In genomic region chr5:62661126-62661525, GRCh38 we compare ENCODE assay signal across 28 cellular contexts.
"Had no signal": no experiment of that assay in that cellular context is flagged by ENCODE, and none has a peak within 500 bp of the region (broad histone marks: within the 10 kb centered on the region; RNA-seq: fewer than 3 reads in every experiment).

No MANE protein-coding gene starts in this region.

- H3K4me3 Mint-ChIP-seq: activated CD4-positive, alpha-beta T cell treated with anti-CD3 and anti-CD28 coated beads for 36 hours; activated CD4-positive, alpha-beta T cell treated with anti-CD3 and anti-CD28 coated beads, Interleukin-2, amount 10 ng/mL, durations not matched to agents 7 days and 5 days; activated naive CD4-positive, alpha-beta T cell treated with anti-CD3 and anti-CD28 coated beads, Interleukin-2, amount 10 ng/mL, durations not matched to agents 7 days and 5 days; activated naive CD8-positive, alpha-beta T cell; activated naive CD8-positive, alpha-beta T cell treated with anti-CD3 and anti-CD28 coated beads, Interleukin-2, amount 50 U/mL, for 24 hours; activated T-cell treated with anti-CD3 and anti-CD28 coated beads, Interleukin-2, amount 50 U/mL, for 4 hours; brain had no signal

- H3K9me3 ChIP-seq: SJCRH30 had no signal

- H3K27me3 Mint-ChIP-seq: activated CD4-positive, alpha-beta T cell treated with anti-CD3 and anti-CD28 coated beads for 36 hours; activated naive CD4-positive, alpha-beta T cell treated with anti-CD3 and anti-CD28 coated beads, Interleukin-2, amount 10 ng/mL, durations not matched to agents 7 days and 5 days; activated naive CD8-positive, alpha-beta T cell; activated naive CD8-positive, alpha-beta T cell treated with anti-CD3 and anti-CD28 coated beads, Interleukin-2, amount 50 U/mL, for 24 hours had no signal

- ATAC-seq: activated CD4-positive, alpha-beta T cell treated with anti-CD3 and anti-CD28 coated beads for 36 hours; activated CD4-positive, CD25-positive, alpha-beta regulatory T cell treated with anti-CD3 and anti-CD28 coated beads, Interleukin-2, amount 50 U/mL, for 24 hours; activated naive CD8-positive, alpha-beta T cell treated with anti-CD3 and anti-CD28 coated beads, Interleukin-2, amount 50 U/mL, for 24 hours; activated T-cell treated with anti-CD3 and anti-CD28 coated beads, Interleukin-2, amount 50 U/mL, for 4 hours had no signal

- H3K4me1 ChIP-seq: SJCRH30 had no signal

- H3K27me3 ChIP-seq: SJCRH30 had no signal

- H3K27ac ChIP-seq: PC-9, RWPE1, SJCRH30, SK-N-MC had no signal

- H3K36me3 Mint-ChIP-seq: activated naive CD4-positive, alpha-beta T cell treated with anti-CD3 and anti-CD28 coated beads, Interleukin-2, amount 10 ng/mL, durations not matched to agents 7 days and 5 days; activated naive CD8-positive, alpha-beta T cell; brain had no signal

- H3K4me1 Mint-ChIP-seq: activated CD4-positive, alpha-beta T cell treated with anti-CD3 and anti-CD28 coated beads for 36 hours; activated CD4-positive, alpha-beta T cell treated with anti-CD3 and anti-CD28 coated beads, Interleukin-2, amount 10 ng/mL, durations not matched to agents 7 days and 5 days; activated naive CD4-positive, alpha-beta T cell treated with anti-CD3 and anti-CD28 coated beads, Interleukin-2, amount 10 ng/mL, durations not matched to agents 7 days and 5 days; activated naive CD8-positive, alpha-beta T cell treated with anti-CD3 and anti-CD28 coated beads, Interleukin-2, amount 50 U/mL, for 24 hours; brain had no signal

- H3K36me3 ChIP-seq: SJCRH30 had no signal

- H2AFZ ChIP-seq: PC-9 had no signal

- H3K4me3 ChIP-seq: PC-9, SJCRH30, SK-N-MC had no signal

- H3K4me2 ChIP-seq: PC-9 had no signal

- DNase-seq: activated CD4-positive, alpha-beta T cell treated with anti-CD3 and anti-CD28 coated beads for 36 hours; activated CD4-positive, alpha-beta T cell treated with anti-CD3 and anti-CD28 coated beads, Interleukin-2, amount 10 ng/mL, durations not matched to agents 7 days and 5 days; activated CD4-positive, alpha-beta T cell treated with anti-CD3 and anti-CD28 coated beads, Interleukin-2, amount 50 U/mL, for 48 hours; activated CD8-positive, alpha-beta memory T cell treated with anti-CD3 and anti-CD28 coated beads, Interleukin-2, amount 50 U/mL, for 4 hours; activated effector memory CD4-positive, alpha-beta T cell treated with Interleukin-2 at 50 U/mL for 16 hours; activated naive CD4-positive, alpha-beta T cell treated with anti-CD3 and anti-CD28 coated beads, Interleukin-2, amount 10 ng/mL, durations not matched to agents 7 days and 5 days; activated naive CD8-positive, alpha-beta T cell treated with anti-CD3 and anti-CD28 coated beads, Interleukin-2, amount 50 U/mL, for 24 hours; activated T-cell treated with anti-CD3 and anti-CD28 coated beads for 4 hours; activated T-cell treated with anti-CD3 and anti-CD28 coated beads, Interleukin-2, amount 50 U/mL, for 4 hours; anterior cingulate cortex; caudate nucleus; Karpas-422; NCI-H1105 treated with DMSO at 0.1 percent for 48 hours; NCI-H1436; NCI-H1694; NCI-H1930; NCI-H345; NCI-H524 treated with DMSO at 0.1 percent for 48 hours; PC-9; SJCRH30; T1000 had no signal

- H3K9me3 Mint-ChIP-seq: activated CD4-positive, alpha-beta T cell treated with anti-CD3 and anti-CD28 coated beads, Interleukin-2, amount 10 ng/mL, durations not matched to agents 7 days and 5 days had no signal

- FAIRE-seq: bronchial epithelial cell, RCC 7860 had no signal

- H3K27ac Mint-ChIP-seq: activated CD4-positive, alpha-beta T cell treated with anti-CD3 and anti-CD28 coated beads for 36 hours; activated naive CD4-positive, alpha-beta T cell treated with anti-CD3 and anti-CD28 coated beads, Interleukin-2, amount 10 ng/mL, durations not matched to agents 7 days and 5 days; activated naive CD8-positive, alpha-beta T cell; activated naive CD8-positive, alpha-beta T cell treated with anti-CD3 and anti-CD28 coated beads, Interleukin-2, amount 50 U/mL, for 24 hours; brain had no signal
